ENCODE assay signal across 12 cellular contexts in the genomic region with DNA sequence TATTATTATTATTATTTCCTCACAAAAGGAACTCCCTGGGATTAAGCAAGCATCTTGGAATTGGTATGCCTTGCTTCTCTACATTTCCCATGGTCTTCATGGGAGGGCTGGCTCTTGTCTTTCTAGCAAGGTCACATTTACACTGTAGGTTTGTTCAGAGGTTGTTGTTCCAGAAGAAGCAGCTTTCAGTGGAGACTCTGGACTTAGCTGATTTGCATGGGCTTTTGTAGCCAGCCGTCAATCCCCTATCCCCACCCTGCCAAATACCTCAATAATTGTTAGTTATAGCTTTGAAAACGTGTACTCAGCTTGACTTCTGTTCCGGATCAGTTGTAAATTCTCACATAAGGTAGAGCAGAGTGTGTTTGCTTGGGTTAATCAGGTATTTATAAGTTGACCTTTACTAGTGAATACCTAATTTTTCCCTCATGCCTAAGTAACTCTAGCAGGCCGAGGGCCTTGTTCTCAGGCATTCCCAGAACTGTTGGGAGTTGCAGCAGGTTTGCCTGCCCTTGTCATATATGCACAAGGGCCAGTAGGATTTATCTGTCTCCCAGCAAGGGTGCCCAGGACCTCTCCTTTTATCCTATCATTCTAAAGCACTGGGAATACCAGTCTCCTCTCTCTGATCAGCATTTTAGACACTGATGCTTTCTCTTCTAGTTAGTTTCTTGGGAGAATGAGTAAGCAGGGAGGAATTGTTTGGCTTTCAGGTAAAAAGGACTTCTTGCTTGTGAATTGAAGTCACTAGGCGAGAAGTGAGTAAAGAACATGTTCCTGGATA. TPM values are rescaled to one million over a fixed set of nuclear protein-coding genes. Genes with fewer than 3 reads are reported as not detected.
DNase-seq lines count a peak whose midpoint lies in the region; ATAC-seq, FAIRE-seq and TF ChIP-seq lines count a peak whose summit lies in the region.
"Had no signal": no experiment of that assay in that cellular context is flagged by ENCODE, and none has a peak within 500 bp of the region (broad histone marks: within the 10 kb centered on the region; RNA-seq: fewer than 3 reads in every experiment).

No MANE protein-coding gene starts in this region.

- no peak overlapping the region; the same call in 1 of the 2 replicates for H3K4me3 ChIP-seq in PC-9
- no peak overlapping the region for H3K4me3 ChIP-seq in hepatocyte
- H3K4me3 ChIP-seq in psoas muscle, result no peak overlapping the region
- no peak overlapping the region for H3K4me3 ChIP-seq in heart left ventricle

- TF ChIP-seq CTCF in PC-9 (conservative IDR thresholded peaks at IDR 0.05), result no peak
- TF ChIP-seq CTCF in hepatocyte (IDR thresholded peaks at IDR 0.05; ENCODE audit: poor library complexity), result no peak
- no peak for TF ChIP-seq CTCF in psoas muscle (IDR thresholded peaks at IDR 0.05)
- TF ChIP-seq CTCF in heart left ventricle (IDR thresholded peaks at IDR 0.05), result no peak

- peaks cover 28% of the 10 kb centered on the region for H3K4me1 ChIP-seq in PC-9 (replicated peaks; ENCODE audit: insufficient read depth)
- peaks cover 26% of the 10 kb centered on the region for H3K4me1 ChIP-seq in hepatocyte (ENCODE audit: insufficient read depth)
- H3K4me1 ChIP-seq in psoas muscle, result peaks cover 47% of the 10 kb centered on the region
- H3K4me1 ChIP-seq in heart left ventricle, result peaks cover 0 to 52% (median 25%) of the 10 kb centered on the region in 12 donors

- POLR2A ChIA-PET in PC-9 (lab: Charles Lee; ENCODE audit: unreplicated experiment), result interaction anchor here (0.6 kb wide), 1 partner anchor 27 kb away, joined by 4 read pairs; no protein-coding TSS in a partner anchor

- no peak for TF ChIP-seq POLR2A in H54 (IDR thresholded peaks at IDR 0.05; ENCODE audit: low read depth, low read length)
- TF ChIP-seq POLR2A in heart left ventricle (IDR thresholded peaks at IDR 0.05), result no peak

- intact Hi-C loops in PC-9 (cut with micrococcal nuclease; ENCODE audit: unreplicated experiment), result loop anchor here (1.0 kb wide), 1 partner anchor 28 kb away; no protein-coding TSS in a partner anchor
- intact Hi-C loops in psoas muscle (cut with DNase I), result no loop called here
- intact Hi-C loops in heart left ventricle (cut with DNase I), result loop anchor here in 1 of 10 donors (5.0 kb wide), 1 partner anchor 50 kb away; no protein-coding TSS in a partner anchor

- H3K9me2 ChIP-seq in PC-9 (ENCODE audit: insufficient read depth) (no peaks in the 10 kb centered on the region), hepatocyte (replicated peaks; ENCODE audit: insufficient read depth) (no peaks in the 10 kb centered on the region)

- 43% methylated on average over 5 of the region's 5 CpGs for WGBS in hepatocyte (ENCODE audit: low lambda C conversion rate, missing lambda C conversion rate)
- 34 to 59% (median 43%) methylated on average over 5 of the region's 5 CpGs for WGBS in psoas muscle, 3 donors
- WGBS in heart left ventricle, 4 donors, result 89 to 93% (median 90%) methylated on average over 5 of the region's 5 CpGs

- H3K79me2 ChIP-seq in PC-9 (ENCODE audit: low read depth) (peaks cover 37% of the 10 kb centered on the region), hepatocyte (peaks cover 71% of the 10 kb centered on the region)

- FAIRE-seq in H54 (lab: Jason Lieb, UNC), result no peak
- FAIRE-seq: kidney had no signal

- H2AFZ ChIP-seq in PC-9 (0 out of 2 replicates have a peak overlapping the region, but pooled peaks have one; percentile 4), hepatocyte (no peak overlapping the region)

- H3K4me2 ChIP-seq in PC-9 (peak overlapping the region; percentile 64), hepatocyte (no peak overlapping the region)

- no peaks in the 10 kb centered on the region for H4K20me1 ChIP-seq in PC-9 (ENCODE audit: insufficient read depth)
- H4K20me1 ChIP-seq in hepatocyte (ENCODE audit: insufficient read depth, poor library complexity, severe bottlenecking), result no peaks in the 10 kb centered on the region

- no TSS peak for BruUV-seq in PC-9 (replicated peaks; lab: Mats Ljungman, UMichigan)

- H3K27me3 ChIP-seq in PC-9 (ENCODE audit: insufficient read depth, low read depth) (no peaks in the 10 kb centered on the region), hepatocyte (no peaks in the 10 kb centered on the region), psoas muscle (ENCODE audit: insufficient read depth in 3 of 3, low read length in 2 of 3) (no peaks in the 10 kb centered on the region), heart left ventricle (no peaks in the 10 kb centered on the region)

- no peaks in the 10 kb centered on the region for H3K9me3 ChIP-seq in PC-9 (ENCODE audit: insufficient read depth, low read depth)
- H3K9me3 ChIP-seq in hepatocyte (ENCODE audit: low read depth), result no peaks in the 10 kb centered on the region
- H3K9me3 ChIP-seq in psoas muscle, result no peaks in the 10 kb centered on the region
- no peaks in the 10 kb centered on the region for H3K9me3 ChIP-seq in heart left ventricle

- DNase-seq in ELF-1 (ENCODE audit: low read depth, low spot score), result peak; percentile 28
- DNase-seq in PC-9, result peak in 1 of 2 experiments; percentile 84
- DNase-seq in hepatocyte (ENCODE audit: low spot score), result no peak
- no peak for DNase-seq in psoas muscle
- DNase-seq in DMS153 treated with DMSO at 0.1 percent for 48 hours (lab: John Stamatoyannopoulos, UW; ENCODE audit: unreplicated experiment), result no peak
- no peak for DNase-seq in effector CD8-positive, alpha-beta T cell (lab: John Stamatoyannopoulos, UW)
- DNase-seq in H54 (ENCODE audit: insufficient read length, low spot score), result no peak
- no peak for DNase-seq in heart left ventricle
- DNase-seq: activated CD4-positive, alpha-beta T cell treated with anti-CD3 and anti-CD28 coated beads for 48 hours; DMS79 treated with DMSO at 0.1 percent for 48 hours; kidney; stimulated activated CD8-positive, alpha-beta memory T cell treated with anti-CD3 and anti-CD28 coated beads, Interleukin-4, amount 100 ng/mL, for 48 hours had no signal

- H3K36me3 ChIP-seq in PC-9 (ENCODE audit: low read depth) (no peaks in the 10 kb centered on the region), hepatocyte (replicated peaks; ENCODE audit: insufficient read depth, low read depth) (no peaks in the 10 kb centered on the region), psoas muscle (ENCODE audit: insufficient read depth in 1 of 2, low read depth in 1 of 2) (no peaks in the 10 kb centered on the region), heart left ventricle (no peaks in the 10 kb centered on the region)

- CTCF ChIA-PET in PC-9 (lab: Charles Lee), result interaction anchor here (0.6 kb wide), 1 partner anchor 55 kb away, joined by 5 read pairs; no protein-coding TSS in a partner anchor

- ATAC-seq in psoas muscle (peak in 2 of 4 donors; percentile 23 to 43), heart left ventricle (no peak)

- peaks cover 28% of the 10 kb centered on the region for H3F3A ChIP-seq in PC-9 (ENCODE audit: insufficient read depth, low read depth)

- peak overlapping the region; percentile 94 for H3K27ac ChIP-seq in PC-9
- peak overlapping the region; percentile 82 for H3K27ac ChIP-seq in hepatocyte
- peak overlapping the region; percentile 36 for H3K27ac ChIP-seq in psoas muscle
- H3K27ac ChIP-seq in heart left ventricle, result peak overlapping the region in 1 of 12 donors; percentile 9

RNA-seq across cellular contexts. Expression of a gene that starts 22.0 kb away (rescaled TPM):
- 26.8 and 28.3 TPM in 2 replicates for total RNA-seq in PC-9 (2021)
- 19.6 and 20.1 TPM in 2 replicates for total RNA-seq in hepatocyte
- 14.7 and 18.5 TPM in 2 replicates for polyA plus RNA-seq in hepatocyte
- 100 to 1,000 TPM in 3 of 4 donors, 10 to 100 TPM in 1; 97.5 to 147 (median 112) TPM for total RNA-seq in psoas muscle
- polyA plus RNA-seq in psoas muscle, result 100 to 1,000 TPM in 1 of 3 donors, 10 to 100 TPM in 2; 52.1 to 133 (median 66.4) TPM
- 10 to 100 TPM; 24.4 to 42.9 (median 28.9) TPM for total RNA-seq in heart left ventricle
- 10 to 100 TPM; 13.2 to 36.2 TPM for polyA plus RNA-seq in heart left ventricle

RNA-seq across cellular contexts. Expression of a gene that starts 36.7 kb away (rescaled TPM):
- 31.0 and 36.1 TPM in 2 replicates for total RNA-seq in PC-9 (2021)
- total RNA-seq in hepatocyte, result 18.0 and 18.4 TPM in 2 replicates
- polyA plus RNA-seq in hepatocyte, result 36.9 and 44.4 TPM in 2 replicates
- 10 to 100 TPM; 22.4 to 40.9 (median 37.6) TPM for total RNA-seq in psoas muscle
- polyA plus RNA-seq in psoas muscle, result 10 to 100 TPM; 44.5 to 80.1 (median 51.3) TPM
- total RNA-seq in heart left ventricle, result 10 to 100 TPM; 17.9 to 69.1 (median 30.1) TPM
- polyA plus RNA-seq in heart left ventricle, result 10 to 100 TPM; 23.0 to 50.4 TPM
